In the genomic region with DNA sequence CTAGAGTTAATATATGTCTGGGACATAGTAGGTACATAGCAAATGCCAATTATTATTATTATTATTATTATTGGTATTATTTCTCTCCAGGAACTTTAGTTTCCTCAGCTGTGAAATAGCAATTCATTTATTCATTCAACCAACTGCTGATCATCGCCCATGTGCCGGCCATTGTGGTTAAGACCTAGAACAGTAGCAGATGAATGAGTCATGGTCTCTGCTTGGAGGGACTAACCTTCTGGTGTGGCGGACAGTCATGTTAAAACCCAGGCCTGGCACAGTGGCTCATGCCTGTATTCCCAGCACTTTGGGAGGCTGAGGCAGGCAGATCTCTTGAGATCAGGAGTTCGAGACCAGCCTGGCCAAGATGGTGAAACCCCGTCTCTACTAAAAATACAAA, we compare ENCODE assay signal across 18 cellular contexts. TPM values are rescaled to one million over a fixed set of nuclear protein-coding genes. Genes with fewer than 3 reads are reported as not detected.
DNase-seq lines count a peak whose midpoint lies in the region; ATAC-seq and TF ChIP-seq lines count a peak whose summit lies in the region.
"Had no signal": no experiment of that assay in that cellular context is flagged by ENCODE, and none has a peak within 500 bp of the region (broad histone marks: within the 10 kb centered on the region; RNA-seq: fewer than 3 reads in every experiment).

No MANE protein-coding gene starts in this region.

- no peaks in the 10 kb centered on the region for H3K9me2 ChIP-seq in GM23338 (ENCODE audit: insufficient read depth)

- no peaks in the 10 kb centered on the region for H4K20me1 ChIP-seq in GM23338 (replicated peaks; ENCODE audit: insufficient read depth)
- H4K20me1 ChIP-seq in osteoblast (ENCODE audit: insufficient read depth, low read length) = no peaks in the 10 kb centered on the region

- H3K9me3 Mint-ChIP-seq in GM23338 (no peaks in the 10 kb centered on the region), chondrocyte (ENCODE audit: low read depth) (no peaks in the 10 kb centered on the region)
- H3K9me3 Mint-ChIP-seq: activated naive CD8-positive, alpha-beta T cell treated with anti-CD3 and anti-CD28 coated beads, Interleukin-2, amount 10 ng/mL, durations not matched to agents 7 days and 5 days had no signal

- no peak overlapping the region for H3K4me3 ChIP-seq in GM23338
- no peak overlapping the region for H3K4me3 ChIP-seq in osteoblast (ENCODE audit: insufficient read depth, low read length)
- H3K4me3 ChIP-seq in tibial artery = no peak overlapping the region
- H3K4me3 ChIP-seq: tibial nerve had no signal

- DNase-seq in GM23338 (ENCODE audit: low spot score) = no peak
- DNase-seq in NCI-H226 = peak; percentile 36
- DNase-seq in chondrocyte (ENCODE audit: low spot score) = peak; percentile 27
- DNase-seq in osteoblast (ENCODE audit: insufficient read length, low spot score, missing footprints) = peak; percentile 91
- no peak for DNase-seq in OCI-M2 (lab: John Stamatoyannopoulos, UW; ENCODE audit: unreplicated experiment)
- DNase-seq in NCI-H510A (lab: John Stamatoyannopoulos, UW) = no peak
- no peak for DNase-seq in NCI-H69 (lab: John Stamatoyannopoulos, UW)
- DNase-seq in tibial artery = no peak
- DNase-seq: activated CD8-positive, alpha-beta memory T cell treated with anti-CD3 and anti-CD28 coated beads, Interleukin-2, amount 50 U/mL, for 48 hours; CD4-positive, CD25-positive, alpha-beta regulatory T cell; KBM-7; naive thymus-derived CD8-positive, alpha-beta T cell; NCI-H1694 treated with DMSO at 0.1 percent for 48 hours; NCI-H524; RPMI8226; T-helper 1 cell had no signal

- no peak for ATAC-seq in GM23338

- H3K9me3 ChIP-seq in osteoblast (ENCODE audit: low read depth, low read length) (no peaks in the 10 kb centered on the region), tibial artery (no peaks in the 10 kb centered on the region)

- peaks cover 13% of the 10 kb centered on the region for H3K27me3 Mint-ChIP-seq in GM23338 (ENCODE audit: insufficient read depth, low read depth, poor library complexity)
- peaks cover 4% of the 10 kb centered on the region for H3K27me3 Mint-ChIP-seq in chondrocyte (ENCODE audit: low read depth)
- H3K27me3 Mint-ChIP-seq: activated naive CD8-positive, alpha-beta T cell treated with anti-CD3 and anti-CD28 coated beads, Interleukin-2, amount 10 ng/mL, durations not matched to agents 7 days and 5 days; CD4-positive, CD25-positive, alpha-beta regulatory T cell; naive thymus-derived CD8-positive, alpha-beta T cell had no signal

- H3K27ac Mint-ChIP-seq in GM23338 (0 out of 2 replicates have a peak overlapping the region, but pooled peaks have one; percentile 65), chondrocyte (ENCODE audit: unreplicated experiment) (no peak overlapping the region)
- H3K27ac Mint-ChIP-seq: activated naive CD8-positive, alpha-beta T cell treated with anti-CD3 and anti-CD28 coated beads, Interleukin-2, amount 10 ng/mL, durations not matched to agents 7 days and 5 days had no signal

- H3K4me2 ChIP-seq in GM23338 (0 out of 2 replicates have a peak overlapping the region, but pooled peaks have one; percentile 26), osteoblast (ENCODE audit: insufficient read depth, low read length) (no peak overlapping the region)

- H2AFZ ChIP-seq in GM23338 = no peak overlapping the region
- no peak overlapping the region for H2AFZ ChIP-seq in osteoblast (ENCODE audit: low read length)

- H3K36me3 Mint-ChIP-seq in GM23338 (ENCODE audit: low read depth) (no peaks in the 10 kb centered on the region), chondrocyte (ENCODE audit: low read depth) (no peaks in the 10 kb centered on the region)
- H3K36me3 Mint-ChIP-seq: activated naive CD8-positive, alpha-beta T cell treated with anti-CD3 and anti-CD28 coated beads, Interleukin-2, amount 10 ng/mL, durations not matched to agents 7 days and 5 days; CD4-positive, CD25-positive, alpha-beta regulatory T cell; naive thymus-derived CD8-positive, alpha-beta T cell had no signal

- peaks cover 11% of the 10 kb centered on the region for H3K4me1 Mint-ChIP-seq in GM23338
- peaks cover 3% of the 10 kb centered on the region for H3K4me1 Mint-ChIP-seq in chondrocyte (ENCODE audit: low read depth)

- H3K4me1 ChIP-seq in GM23338 (ENCODE audit: insufficient read depth) (peaks cover 16% of the 10 kb centered on the region), osteoblast (ENCODE audit: insufficient read depth, low read length) (no peaks in the 10 kb centered on the region), tibial artery (no peaks in the 10 kb centered on the region)

- H3F3A ChIP-seq in GM23338 (replicated peaks; ENCODE audit: low read depth) = no peaks in the 10 kb centered on the region

- H3K4me3 Mint-ChIP-seq in GM23338 (no peak overlapping the region), chondrocyte (ENCODE audit: unreplicated experiment) (no peak overlapping the region)
- H3K4me3 Mint-ChIP-seq: activated naive CD8-positive, alpha-beta T cell treated with anti-CD3 and anti-CD28 coated beads, Interleukin-2, amount 10 ng/mL, durations not matched to agents 7 days and 5 days; CD4-positive, CD25-positive, alpha-beta regulatory T cell; naive thymus-derived CD8-positive, alpha-beta T cell had no signal

- no peaks in the 10 kb centered on the region for H3K36me3 ChIP-seq in GM23338 (ENCODE audit: insufficient read depth)
- H3K36me3 ChIP-seq in osteoblast (ENCODE audit: insufficient read depth, low read length) = no peaks in the 10 kb centered on the region
- H3K36me3 ChIP-seq in tibial artery = no peaks in the 10 kb centered on the region
- H3K36me3 ChIP-seq: tibial nerve had no signal

- H3K27ac ChIP-seq in GM23338 (ENCODE audit: low read depth) (no peak overlapping the region), osteoblast (ENCODE audit: low read depth, low read length) (no peak overlapping the region), tibial artery (no peak overlapping the region)
- H3K27ac ChIP-seq: tibial nerve had no signal

- TF ChIP-seq CTCF in GM23338 (conservative IDR thresholded peaks at IDR 0.05; ENCODE audit: low read depth in 2 of 2) = no peak
- TF ChIP-seq CTCF in chondrocyte (IDR thresholded peaks at IDR 0.05) = no peak
- no peak for TF ChIP-seq CTCF in osteoblast (IDR thresholded peaks at IDR 0.05; ENCODE audit: extremely low read depth, low read depth, low read length)
- no peak for TF ChIP-seq CTCF in tibial artery (IDR thresholded peaks at IDR 0.05)

- no peaks in the 10 kb centered on the region for H3K79me2 ChIP-seq in GM23338 (replicated peaks; ENCODE audit: insufficient read depth)
- no peaks in the 10 kb centered on the region for H3K79me2 ChIP-seq in osteoblast (ENCODE audit: insufficient read depth, low read length)

- no peaks in the 10 kb centered on the region for H3K27me3 ChIP-seq in GM23338 (ENCODE audit: insufficient read depth)
- peaks cover 8% of the 10 kb centered on the region for H3K27me3 ChIP-seq in osteoblast (ENCODE audit: insufficient read depth, low read length)
- H3K27me3 ChIP-seq in tibial artery = no peaks in the 10 kb centered on the region
- H3K27me3 ChIP-seq: tibial nerve had no signal

- intact Hi-C loops in tibial artery (cut with DNase I; ENCODE audit: low total_unique reads) = loop anchor here (5.0 kb wide), 1 partner anchor 117 kb away; no protein-coding TSS in a partner anchor

TF ChIP-seq in GM23338, 12 proteins besides CTCF, POLR2A, EP300 and RAD21:
- TF ChIP-seq CREB1 (CRISPR knock-in tag; IDR thresholded peaks at IDR 0.05; ENCODE audit: low read depth) (no peak), JUNB (IDR thresholded peaks at IDR 0.05; ENCODE audit: unreplicated experiment) (no peak), ZNF331 (CRISPR knock-in tag; IDR thresholded peaks at IDR 0.05; ENCODE audit: low read depth) (no peak), ZNF114 (CRISPR knock-in tag; IDR thresholded peaks at IDR 0.05) (no peak)

RNA-seq across cellular contexts. Expression of a gene that starts 23.8 kb away (rescaled TPM):
- 17.1 and 22.7 TPM in 2 replicates for total RNA-seq in GM23338 (2014; rRNA removed; shearing (Covaris generic))
- 6.5 and 9.6 TPM in 2 replicates for polyA plus RNA-seq in GM23338 (2016; fragmentation: Nextera tagmentation; extraction: Ambion mirVana)
- 20.7 to 23.5 TPM (median 23.5 TPM) in 3 replicates for total RNA-seq in chondrocyte
- 18.5 and 22.1 TPM in 2 replicates for total RNA-seq in osteoblast

Comparison
In these comparisons a context has a peak if more than half of its experiments do, and no peak if none do; other contexts are left out.
1. DNase-seq: peak in NCI-H226 (single experiment), chondrocyte (single experiment) and osteoblast (single experiment); none in GM23338 (single experiment), OCI-M2 (single experiment), NCI-H510A (single experiment), NCI-H69 (single experiment) and tibial artery (0 of 2).